Comparison of ENCODE assay signal across 8 cellular contexts in the genomic region with DNA sequence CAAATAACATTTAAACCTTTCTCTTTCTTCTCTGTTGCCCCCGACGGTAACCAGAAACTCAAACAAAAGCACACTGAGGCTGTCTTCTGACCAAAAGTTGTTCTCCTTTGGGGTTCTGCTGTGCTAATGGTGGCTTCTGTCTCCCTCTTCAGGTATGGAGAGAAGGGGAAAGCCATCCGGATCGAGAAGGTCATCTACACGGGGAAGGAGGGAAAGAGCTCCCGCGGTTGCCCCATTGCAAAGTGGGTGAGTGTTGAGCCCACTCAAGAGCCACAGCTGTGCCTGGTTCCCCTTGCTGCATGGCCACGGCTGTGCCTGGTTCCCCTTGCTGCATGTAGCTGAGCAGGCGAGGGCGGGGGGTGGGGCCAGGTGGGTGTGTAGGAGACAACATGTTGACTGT.
DNase-seq lines count a peak whose midpoint lies in the region; ATAC-seq, FAIRE-seq and TF ChIP-seq lines count a peak whose summit lies in the region.
"Had no signal": no experiment of that assay in that cellular context is flagged by ENCODE, and none has a peak within 500 bp of the region (broad histone marks: within the 10 kb centered on the region; RNA-seq: fewer than 3 reads in every experiment).

No MANE protein-coding gene starts in this region.

- peaks cover 9% of the 10 kb centered on the region for H4K20me1 ChIP-seq in astrocyte (ENCODE audit: insufficient read depth, low read length)

- intact Hi-C loops in sciatic nerve (cut with DNase I): no loop called here

- TF ChIP-seq CTCF in astrocyte (IDR thresholded peaks at IDR 0.05; ENCODE audit: insufficient read depth, low read depth, low read length): no peak

- H3K4me3 Mint-ChIP-seq in astrocyte (ENCODE audit: unreplicated experiment): no peak overlapping the region

- peaks cover 6% of the 10 kb centered on the region for H3K4me1 ChIP-seq in astrocyte (ENCODE audit: insufficient read depth, low read length)
- H3K4me1 ChIP-seq: SJCRH30 had no signal

- no peak overlapping the region for H3K4me2 ChIP-seq in astrocyte (ENCODE audit: low read length)

- no peak overlapping the region for H3K9ac ChIP-seq in astrocyte (ENCODE audit: low read length)

- no peaks in the 10 kb centered on the region for H3K9me3 Mint-ChIP-seq in astrocyte (ENCODE audit: unreplicated experiment)

- peak; percentile 24 for ATAC-seq in GM18907 (IDR thresholded peaks at IDR 0.05; ENCODE audit: unreplicated experiment)
- ATAC-seq in HG02759 (IDR thresholded peaks at IDR 0.05; ENCODE audit: unreplicated experiment): peak; percentile 30
- ATAC-seq in sciatic nerve: peak; percentile 55

- H2AFZ ChIP-seq in astrocyte (ENCODE audit: low read depth, low read length): no peak overlapping the region

- H3K36me3 ChIP-seq in astrocyte (ENCODE audit: insufficient read depth, low read length): no peaks in the 10 kb centered on the region

- H3K79me2 ChIP-seq in astrocyte (ENCODE audit: insufficient read depth, low read length): no peaks in the 10 kb centered on the region

- H3K36me3 Mint-ChIP-seq in astrocyte (ENCODE audit: low read depth, unreplicated experiment): peaks cover 28% of the 10 kb centered on the region

- DNase-seq in astrocyte (ENCODE audit: low read depth): no peak
- no peak for DNase-seq in sciatic nerve (ENCODE audit: low spot score)
- DNase-seq in NCI-H2196 treated with DMSO at 0.1 percent for 48 hours (lab: John Stamatoyannopoulos, UW; ENCODE audit: unreplicated experiment): no peak
- no peak for DNase-seq in effector CD4-positive, alpha-beta T cell
- DNase-seq in retina: no peak

- FAIRE-seq in astrocyte (lab: Jason Lieb, UNC): no peak

- H3K4me1 Mint-ChIP-seq in astrocyte (ENCODE audit: low read depth, unreplicated experiment): peaks cover 17% of the 10 kb centered on the region

- no peaks in the 10 kb centered on the region for H3K27me3 Mint-ChIP-seq in astrocyte (ENCODE audit: low read depth, unreplicated experiment)

- no peaks in the 10 kb centered on the region for H3K9me3 ChIP-seq in astrocyte (ENCODE audit: insufficient read depth, low read depth, low read length)
- H3K9me3 ChIP-seq: SJCRH30 had no signal

- H3K27me3 ChIP-seq in astrocyte (ENCODE audit: insufficient read depth, low read length): no peaks in the 10 kb centered on the region
- H3K27me3 ChIP-seq: SJCRH30 had no signal

- no peak overlapping the region for H3K4me3 ChIP-seq in astrocyte (ENCODE audit: insufficient read depth, low read depth, low read length)
- H3K4me3 ChIP-seq: SJCRH30 had no signal

- H3K27ac Mint-ChIP-seq in astrocyte (ENCODE audit: unreplicated experiment): peak overlapping the region; percentile 47

- H3K27ac ChIP-seq in astrocyte (ENCODE audit: low read depth, low read length): no peak overlapping the region
- H3K27ac ChIP-seq: SJCRH30 had no signal
